Comparison of ENCODE assay signal across 1 cellular context in the genomic region with DNA sequence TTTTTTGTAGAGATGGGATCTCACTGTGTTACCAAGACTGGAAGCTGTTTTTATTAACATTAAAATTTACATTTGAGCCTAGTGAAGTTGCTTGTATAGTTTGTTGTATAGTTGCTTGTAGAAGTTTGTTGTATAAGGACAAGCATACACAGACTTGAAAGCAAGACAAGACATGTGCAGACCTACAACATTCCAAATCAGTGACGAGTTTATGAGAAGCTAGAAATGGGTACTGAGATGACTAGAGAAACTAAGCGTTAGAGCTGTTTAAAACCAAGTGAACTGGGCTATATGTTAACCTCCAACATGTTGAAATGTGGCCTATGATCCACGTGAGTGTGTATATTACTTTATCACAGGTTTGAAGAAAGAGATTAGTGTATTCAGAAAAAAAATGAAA.
TF ChIP-seq lines count a peak whose summit lies in the region.

No MANE protein-coding gene starts in this region.

TF ChIP-seq in IMR-90, 13 proteins besides CTCF, POLR2A, EP300 and RAD21:
- TF ChIP-seq, protein P1, sequence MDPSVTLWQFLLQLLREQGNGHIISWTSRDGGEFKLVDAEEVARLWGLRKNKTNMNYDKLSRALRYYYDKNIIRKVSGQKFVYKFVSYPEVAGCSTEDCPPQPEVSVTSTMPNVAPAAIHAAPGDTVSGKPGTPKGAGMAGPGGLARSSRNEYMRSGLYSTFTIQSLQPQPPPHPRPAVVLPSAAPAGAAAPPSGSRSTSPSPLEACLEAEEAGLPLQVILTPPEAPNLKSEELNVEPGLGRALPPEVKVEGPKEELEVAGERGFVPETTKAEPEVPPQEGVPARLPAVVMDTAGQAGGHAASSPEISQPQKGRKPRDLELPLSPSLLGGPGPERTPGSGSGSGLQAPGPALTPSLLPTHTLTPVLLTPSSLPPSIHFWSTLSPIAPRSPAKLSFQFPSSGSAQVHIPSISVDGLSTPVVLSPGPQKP (IDR thresholded peaks at IDR 0.05; ENCODE audit: borderline replicate concordance, low read depth, low read length) = no peak
- TF ChIP-seq MXI1 (IDR thresholded peaks at IDR 0.05; ENCODE audit: borderline replicate concordance, low read depth, low read length) (no peak), CEBPB (IDR thresholded peaks at IDR 0.05; ENCODE audit: low read depth, low read length) (no peak), MAFK (IDR thresholded peaks at IDR 0.05; ENCODE audit: low read depth, low read length) (no peak), RCOR1 (IDR thresholded peaks at IDR 0.05; ENCODE audit: insufficient replicate concordance, low read length) (no peak), BHLHE40 (IDR thresholded peaks at IDR 0.05; ENCODE audit: low read depth, low read length) (no peak), RFX5 (IDR thresholded peaks at IDR 0.05; ENCODE audit: low read depth, low read length) (no peak), NFE2L2 (IDR thresholded peaks at IDR 0.05; ENCODE audit: low read depth, low read length) (no peak), FOS (IDR thresholded peaks at IDR 0.05; ENCODE audit: low read depth, low read length) (no peak), MAZ (IDR thresholded peaks at IDR 0.05; ENCODE audit: borderline replicate concordance, low read depth, low read length) (no peak)
- TF ChIP-seq, protein P2, sequence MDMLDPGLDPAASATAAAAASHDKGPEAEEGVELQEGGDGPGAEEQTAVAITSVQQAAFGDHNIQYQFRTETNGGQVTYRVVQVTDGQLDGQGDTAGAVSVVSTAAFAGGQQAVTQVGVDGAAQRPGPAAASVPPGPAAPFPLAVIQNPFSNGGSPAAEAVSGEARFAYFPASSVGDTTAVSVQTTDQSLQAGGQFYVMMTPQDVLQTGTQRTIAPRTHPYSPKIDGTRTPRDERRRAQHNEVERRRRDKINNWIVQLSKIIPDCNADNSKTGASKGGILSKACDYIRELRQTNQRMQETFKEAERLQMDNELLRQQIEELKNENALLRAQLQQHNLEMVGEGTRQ (IDR thresholded peaks at IDR 0.05; ENCODE audit: low read depth, low read length) = no peak
